In genomic region chr4:77193511-77194236, GRCh38 we compare ENCODE assay signal across 7 cellular contexts. TPM values are rescaled to one million over a fixed set of nuclear protein-coding genes. Genes with fewer than 3 reads are reported as not detected.
DNase-seq lines count a peak whose midpoint lies in the region; ATAC-seq and TF ChIP-seq lines count a peak whose summit lies in the region.

No MANE protein-coding gene starts in this region.

- H3K27me3 Mint-ChIP-seq in activated CD4-positive, alpha-beta T cell treated with anti-CD3 and anti-CD28 coated beads for 36 hours = no peaks in the 10 kb centered on the region
- peaks cover 38% of the 10 kb centered on the region for H3K27me3 Mint-ChIP-seq in endodermal cell (ENCODE audit: insufficient read depth)

- DNase-seq in activated CD4-positive, alpha-beta T cell treated with anti-CD3 and anti-CD28 coated beads for 36 hours = peak; percentile 83
- DNase-seq in endodermal cell (peak; percentile 92), foreskin melanocyte (no peak), superior temporal gyrus (ENCODE audit: extremely low spot score) (no peak)
- peak; percentile 59 for DNase-seq in stimulated activated CD4-positive, alpha-beta T cell treated with anti-CD3 and anti-CD28 coated beads, Interleukin-12 subunit alpha, Interleukin-12 subunit beta, amount 100 ng/mL, for 4 hours

- POLR2A ChIA-PET in activated CD4-positive, alpha-beta T cell treated with anti-CD3 and anti-CD28 coated beads for 36 hours (lab: Charles Lee) = interaction anchor here (0.6 to 1.0 kb wide), 5 partner anchors 13 to 425 kb away, joined by 3 to 8 read pairs (median 3); no protein-coding TSS in a partner anchor

- H3K9ac ChIP-seq in endodermal cell (ENCODE audit: extremely low read depth, low read length, poor library complexity, severe bottlenecking) = no peak overlapping the region

- peaks cover 13% of the 10 kb centered on the region for H3K4me1 ChIP-seq in endodermal cell (ENCODE audit: control insufficient read depth, insufficient read depth, low read length)

- no peak for TF ChIP-seq CTCF in endodermal cell (conservative IDR thresholded peaks at IDR 0.05)

- peak overlapping the region; percentile 44 for H3K27ac Mint-ChIP-seq in activated CD4-positive, alpha-beta T cell treated with anti-CD3 and anti-CD28 coated beads for 36 hours
- H3K27ac Mint-ChIP-seq in endodermal cell = no peak overlapping the region

- peaks cover 25% of the 10 kb centered on the region for H3K4me1 Mint-ChIP-seq in activated CD4-positive, alpha-beta T cell treated with anti-CD3 and anti-CD28 coated beads for 36 hours
- H3K4me1 Mint-ChIP-seq in endodermal cell = peaks cover 28% of the 10 kb centered on the region

- H3K9me3 Mint-ChIP-seq in activated CD4-positive, alpha-beta T cell treated with anti-CD3 and anti-CD28 coated beads for 36 hours (ENCODE audit: low read depth) = no peaks in the 10 kb centered on the region
- H3K9me3 Mint-ChIP-seq in endodermal cell = no peaks in the 10 kb centered on the region

- ATAC-seq in GM19351 (IDR thresholded peaks at IDR 0.05; ENCODE audit: unreplicated experiment) (peak; percentile 77), HG03432 (IDR thresholded peaks at IDR 0.05; ENCODE audit: unreplicated experiment) (peak; percentile 95)
- peak; percentile 98 for ATAC-seq in activated CD4-positive, alpha-beta T cell treated with anti-CD3 and anti-CD28 coated beads for 36 hours

- no peak overlapping the region for H3K27ac ChIP-seq in endodermal cell (ENCODE audit: low read depth, low read length)

- WGBS in endodermal cell (ENCODE audit: insufficient coverage in 1 of 2, insufficient read length in 1 of 2), 2 experiments = 78 to 86% methylated on average over 12 to 21 of the region's 21 CpGs

- H3K36me3 ChIP-seq in endodermal cell (ENCODE audit: control insufficient read depth, insufficient read depth, low read length) = no peaks in the 10 kb centered on the region

- no peak overlapping the region for H3K4me3 ChIP-seq in endodermal cell (ENCODE audit: low read length)

- intact Hi-C loops in activated CD4-positive, alpha-beta T cell treated with anti-CD3 and anti-CD28 coated beads for 36 hours (cut with DNase I, micrococcal nuclease) = loop anchor here (1.0 to 10.0 kb wide), 3 partner anchors 35 to 119 kb away; partner anchors contain the start of genes CCNG2 (in 1 of the 2) and CCNI (in 1 of the 2)

- H3K27me3 ChIP-seq in endodermal cell (ENCODE audit: control insufficient read depth, insufficient read depth, low read length, poor library complexity, severe bottlenecking) = peaks cover 23% of the 10 kb centered on the region

- H3K36me3 Mint-ChIP-seq in activated CD4-positive, alpha-beta T cell treated with anti-CD3 and anti-CD28 coated beads for 36 hours (ENCODE audit: low read depth) = no peaks in the 10 kb centered on the region
- H3K36me3 Mint-ChIP-seq in endodermal cell (ENCODE audit: low read depth) = no peaks in the 10 kb centered on the region

- peak overlapping the region; percentile 60 for H3K4me3 Mint-ChIP-seq in activated CD4-positive, alpha-beta T cell treated with anti-CD3 and anti-CD28 coated beads for 36 hours
- peak overlapping the region; percentile 43 for H3K4me3 Mint-ChIP-seq in endodermal cell

- CTCF ChIA-PET in activated CD4-positive, alpha-beta T cell treated with anti-CD3 and anti-CD28 coated beads for 36 hours (lab: Charles Lee) = interaction anchor here (0.6 to 2.8 kb wide), 9 partner anchors 10 to 568 kb away, joined by 3 to 34 read pairs (median 4); no protein-coding TSS in a partner anchor

- H3K9me3 ChIP-seq in endodermal cell (ENCODE audit: control insufficient read depth, low read length) = no peaks in the 10 kb centered on the region

RNA-seq across cellular contexts. Expression of gene CCNG2, which starts 36.7 kb away (rescaled TPM):
- total RNA-seq in activated CD4-positive, alpha-beta T cell treated with anti-CD3 and anti-CD28 coated beads for 36 hours = 10 to 100 TPM; 25.7 to 28.6 TPM
- 10 to 100 TPM; 39.7 to 41.5 TPM for total RNA-seq in endodermal cell
- polyA plus RNA-seq in endodermal cell (2013, experiment 1 of 2) = 86.4 TPM
- 80.4 TPM for polyA plus RNA-seq in endodermal cell (2013, experiment 2 of 2)

Comparison
In these comparisons a context has a peak if more than half of its experiments do, and no peak if none do; other contexts are left out.
1. DNase-seq: peak in activated CD4-positive, alpha-beta T cell treated with anti-CD3 and anti-CD28 coated beads for 36 hours (single experiment), endodermal cell (single experiment) and stimulated activated CD4-positive, alpha-beta T cell treated with anti-CD3 and anti-CD28 coated beads, Interleukin-12 subunit alpha, Interleukin-12 subunit beta, amount 100 ng/mL, for 4 hours (single experiment); none in foreskin melanocyte (single experiment) and superior temporal gyrus (single experiment).
2. Peak in every context shown above with its lines, with median percentiles within 50 percentile points of each other: ATAC-seq.